In the genomic region with DNA sequence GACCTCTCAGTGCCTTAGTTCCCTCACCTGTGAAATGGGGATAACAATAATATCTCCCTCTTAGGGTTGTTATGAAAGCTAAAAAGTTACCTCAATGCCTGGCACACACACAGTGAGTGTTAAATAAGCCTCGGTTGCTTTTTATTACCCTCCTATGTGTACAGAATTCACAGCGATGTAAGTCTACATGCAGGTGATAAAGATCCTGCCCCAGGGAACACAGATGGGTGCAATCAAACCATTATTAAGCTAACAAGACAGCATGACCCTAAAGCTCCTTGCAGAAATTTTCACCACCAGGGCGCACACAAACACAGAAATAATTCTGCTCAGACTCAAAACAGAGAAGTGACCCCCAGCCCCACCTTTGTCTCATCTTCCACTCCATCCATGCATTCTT, we compare ENCODE assay signal across 23 cellular contexts.
"Had no signal": no experiment of that assay in that cellular context is flagged by ENCODE, and none has a peak within 500 bp of the region (broad histone marks: within the 10 kb centered on the region; RNA-seq: fewer than 3 reads in every experiment).

No MANE protein-coding gene starts in this region.

- H3K4me1 ChIP-seq: breast epithelium, esophagus muscularis mucosa, left ventricle myocardium inferior, right lobe of liver, uterus had no signal

- H3K27me3 ChIP-seq: foreskin keratinocyte, ovary, right lobe of liver, uterus had no signal

- H3K4me3 ChIP-seq: breast epithelium, esophagus muscularis mucosa, left ventricle myocardium inferior, ovary, right lobe of liver, thoracic aorta, uterus had no signal

- ATAC-seq: activated CD4-positive, alpha-beta T cell treated with anti-CD3 and anti-CD28 coated beads for 36 hours; activated CD8-positive, alpha-beta T cell treated with anti-CD3 and anti-CD28 coated beads, Interleukin-2, amount 10 ng/mL, durations not matched to agents 7 days and 5 days; activated naive CD4-positive, alpha-beta T cell treated with anti-CD3 and anti-CD28 coated beads, Interleukin-2, amount 50 U/mL, for 72 hours; activated T-cell treated with anti-CD3 and anti-CD28 coated beads, Interleukin-2, amount 50 U/mL, for 72 hours; foreskin keratinocyte; right lobe of liver; stimulated activated naive CD8-positive, alpha-beta T cell treated with anti-CD3 and anti-CD28 coated beads, Interleukin-15, Interleukin-2, amounts not matched to agents 100 U/mL and 50 U/mL, for 24 hours had no signal

- H3K27ac ChIP-seq: breast epithelium, esophagus muscularis mucosa, foreskin keratinocyte, left ventricle myocardium inferior, ovary, right lobe of liver, thoracic aorta, uterus had no signal

- H3K9me3 Mint-ChIP-seq: activated naive CD4-positive, alpha-beta T cell treated with anti-CD3 and anti-CD28 coated beads, Interleukin-2, amount 50 U/mL, for 72 hours; endodermal cell; type B pancreatic cell had no signal

- H3K9me3 ChIP-seq: breast epithelium, esophagus muscularis mucosa, left ventricle myocardium inferior, ovary, right lobe of liver, thoracic aorta, uterus had no signal

- H3K36me3 Mint-ChIP-seq: activated naive CD4-positive, alpha-beta T cell treated with anti-CD3 and anti-CD28 coated beads, Interleukin-2, amount 50 U/mL, for 72 hours; type B pancreatic cell had no signal

- DNase-seq: activated CD4-positive, alpha-beta T cell treated with anti-CD3 and anti-CD28 coated beads for 36 hours; activated CD4-positive, CD25-positive, alpha-beta regulatory T cell; activated CD8-positive, alpha-beta T cell treated with anti-CD3 and anti-CD28 coated beads, Interleukin-2, amount 10 ng/mL, durations not matched to agents 7 days and 5 days; activated naive CD4-positive, alpha-beta T cell; activated T-cell treated with anti-CD3 and anti-CD28 coated beads for 4 hours; activated T-cell treated with anti-CD3 and anti-CD28 coated beads, Interleukin-2, amount 50 U/mL, for 72 hours; central memory CD4-positive, alpha-beta T cell; endodermal cell; foreskin keratinocyte; kidney glomerular epithelial cell; left ventricle myocardium inferior; ovary; right lobe of liver; stimulated activated CD4-positive, alpha-beta T cell treated with anti-CD3 and anti-CD28 coated beads, Interleukin-12 subunit alpha, Interleukin-12 subunit beta, amount 100 ng/mL, for 4 hours; stimulated activated CD4-positive, alpha-beta T cell treated with anti-CD3 and anti-CD28 coated beads, Interleukin-4, amount 100 ng/mL, for 1 hour; stimulated activated naive CD8-positive, alpha-beta T cell treated with anti-CD3 and anti-CD28 coated beads, Interleukin-15, Interleukin-2, amounts not matched to agents 100 U/mL and 50 U/mL, for 24 hours; uterus had no signal

- H3K4me1 Mint-ChIP-seq: activated CD4-positive, alpha-beta T cell treated with anti-CD3 and anti-CD28 coated beads for 36 hours had no signal

- H3K4me3 Mint-ChIP-seq: activated CD4-positive, alpha-beta T cell treated with anti-CD3 and anti-CD28 coated beads for 36 hours; activated CD8-positive, alpha-beta T cell treated with anti-CD3 and anti-CD28 coated beads, Interleukin-2, amount 10 ng/mL, durations not matched to agents 7 days and 5 days; activated T-cell treated with anti-CD3 and anti-CD28 coated beads, Interleukin-2, amount 50 U/mL, for 72 hours; endodermal cell; type B pancreatic cell had no signal

- H3K36me3 ChIP-seq: breast epithelium, esophagus muscularis mucosa, left ventricle myocardium inferior, ovary, right lobe of liver, thoracic aorta, uterus had no signal

- H3K27ac Mint-ChIP-seq: activated CD4-positive, alpha-beta T cell treated with anti-CD3 and anti-CD28 coated beads for 36 hours; activated CD8-positive, alpha-beta T cell treated with anti-CD3 and anti-CD28 coated beads, Interleukin-2, amount 10 ng/mL, durations not matched to agents 7 days and 5 days; activated naive CD4-positive, alpha-beta T cell treated with anti-CD3 and anti-CD28 coated beads, Interleukin-2, amount 50 U/mL, for 72 hours; activated T-cell treated with anti-CD3 and anti-CD28 coated beads, Interleukin-2, amount 50 U/mL, for 72 hours; endodermal cell; progenitor cell of endocrine pancreas; type B pancreatic cell had no signal
